ENCODE assay signal across 28 cellular contexts in genomic region chr3:102484384-102484783, GRCh38. TPM values are rescaled to one million over a fixed set of nuclear protein-coding genes. Genes with fewer than 3 reads are reported as not detected.
"Had no signal": no experiment of that assay in that cellular context is flagged by ENCODE, and none has a peak within 500 bp of the region (broad histone marks: within the 10 kb centered on the region; RNA-seq: fewer than 3 reads in every experiment).

No MANE protein-coding gene starts in this region.

- H3K27me3 ChIP-seq: esophagus muscularis mucosa, foreskin keratinocyte, gastroesophageal sphincter, heart right ventricle, left lung, pancreas, right lobe of liver, thyroid gland, vagina had no signal

- H3K27ac Mint-ChIP-seq: natural killer cell; stimulated activated naive CD8-positive, alpha-beta T cell treated with anti-CD3 and anti-CD28 coated beads, Interleukin-15, amount 100 ng/mL, for 72 hours had no signal

- H3K36me3 ChIP-seq: esophagus muscularis mucosa, gastroesophageal sphincter, heart right ventricle, left lung, pancreas, right lobe of liver, thyroid gland, vagina had no signal

- ATAC-seq: gastroesophageal sphincter; heart right ventricle; left cardiac atrium; left lung; natural killer cell; pancreas; right lobe of liver; stimulated activated naive CD8-positive, alpha-beta T cell treated with anti-CD3 and anti-CD28 coated beads, Interleukin-15, amount 100 ng/mL, for 72 hours had no signal

- H3K4me1 ChIP-seq: esophagus muscularis mucosa, gastroesophageal sphincter, left lung, pancreas, right lobe of liver, thyroid gland, vagina had no signal

- H3K9me3 Mint-ChIP-seq: natural killer cell; stimulated activated naive CD8-positive, alpha-beta T cell treated with anti-CD3 and anti-CD28 coated beads, Interleukin-15, amount 100 ng/mL, for 72 hours had no signal

- H3K4me3 ChIP-seq: coronary artery, esophagus muscularis mucosa, gastroesophageal sphincter, heart right ventricle, left lung, pancreas, right lobe of liver, smooth muscle cell, thyroid gland, vagina had no signal

- H3K27me3 Mint-ChIP-seq: stimulated activated naive CD8-positive, alpha-beta T cell treated with anti-CD3 and anti-CD28 coated beads, Interleukin-15, amount 100 ng/mL, for 72 hours had no signal

- H3K27ac ChIP-seq: coronary artery, esophagus muscularis mucosa, foreskin keratinocyte, gastroesophageal sphincter, heart right ventricle, left lung, pancreas, right lobe of liver, thyroid gland, vagina had no signal

- DNase-seq: dermis blood vessel endothelial cell; effector memory CD4-positive, alpha-beta T cell; foreskin keratinocyte; heart right ventricle; hippocampal formation; left cardiac atrium; left lung; mesenchymal stem cell; natural killer cell; occipital lobe; pancreas; right lobe of liver; stimulated activated CD4-positive, alpha-beta T cell treated with anti-CD3 and anti-CD28 coated beads, Interleukin-12 subunit alpha, Interleukin-12 subunit beta, amount 100 ng/mL, for 4 hours; stimulated activated CD4-positive, alpha-beta T cell treated with anti-CD3 and anti-CD28 coated beads, Interleukin-1b, Interleukin-23, amount 100 ng/mL, for 48 hours; stimulated activated CD4-positive, alpha-beta T cell treated with anti-CD3 and anti-CD28 coated beads, Interleukin-4, amount 100 ng/mL, for 1 hour; stimulated activated CD8-positive, alpha-beta memory T cell treated with anti-CD3 and anti-CD28 coated beads, Interleukin-4, amount 100 ng/mL, for 48 hours; stimulated activated naive CD4-positive, alpha-beta T cell; stimulated activated naive CD8-positive, alpha-beta T cell treated with anti-CD3 and anti-CD28 coated beads, Interleukin-15, amount 100 ng/mL, for 72 hours; thyroid gland; trophoblast cell had no signal

- H3K4me1 Mint-ChIP-seq: natural killer cell; stimulated activated naive CD8-positive, alpha-beta T cell treated with anti-CD3 and anti-CD28 coated beads, Interleukin-15, amount 100 ng/mL, for 72 hours had no signal

- H3K4me2 ChIP-seq: smooth muscle cell had no signal

- H3K9me3 ChIP-seq: esophagus muscularis mucosa, gastroesophageal sphincter, heart right ventricle, pancreas, right lobe of liver, thyroid gland, vagina had no signal

- H3K4me3 Mint-ChIP-seq: natural killer cell; stimulated activated naive CD8-positive, alpha-beta T cell treated with anti-CD3 and anti-CD28 coated beads, Interleukin-15, amount 100 ng/mL, for 72 hours had no signal

- H3K36me3 Mint-ChIP-seq: natural killer cell had no signal

RNA-seq across cellular contexts. Expression of gene ZPLD1, which starts 49.6 kb away (rescaled TPM):
- total RNA-seq: endothelial cell of umbilical vein, heart right ventricle, lung microvascular endothelial cell, natural killer cell, occipital lobe, smooth muscle cell, vagina had no signal
- polyA plus RNA-seq: endothelial cell of umbilical vein, neural cell had no signal
